ENCODE assay signal across 1 cellular context in the genomic region with DNA sequence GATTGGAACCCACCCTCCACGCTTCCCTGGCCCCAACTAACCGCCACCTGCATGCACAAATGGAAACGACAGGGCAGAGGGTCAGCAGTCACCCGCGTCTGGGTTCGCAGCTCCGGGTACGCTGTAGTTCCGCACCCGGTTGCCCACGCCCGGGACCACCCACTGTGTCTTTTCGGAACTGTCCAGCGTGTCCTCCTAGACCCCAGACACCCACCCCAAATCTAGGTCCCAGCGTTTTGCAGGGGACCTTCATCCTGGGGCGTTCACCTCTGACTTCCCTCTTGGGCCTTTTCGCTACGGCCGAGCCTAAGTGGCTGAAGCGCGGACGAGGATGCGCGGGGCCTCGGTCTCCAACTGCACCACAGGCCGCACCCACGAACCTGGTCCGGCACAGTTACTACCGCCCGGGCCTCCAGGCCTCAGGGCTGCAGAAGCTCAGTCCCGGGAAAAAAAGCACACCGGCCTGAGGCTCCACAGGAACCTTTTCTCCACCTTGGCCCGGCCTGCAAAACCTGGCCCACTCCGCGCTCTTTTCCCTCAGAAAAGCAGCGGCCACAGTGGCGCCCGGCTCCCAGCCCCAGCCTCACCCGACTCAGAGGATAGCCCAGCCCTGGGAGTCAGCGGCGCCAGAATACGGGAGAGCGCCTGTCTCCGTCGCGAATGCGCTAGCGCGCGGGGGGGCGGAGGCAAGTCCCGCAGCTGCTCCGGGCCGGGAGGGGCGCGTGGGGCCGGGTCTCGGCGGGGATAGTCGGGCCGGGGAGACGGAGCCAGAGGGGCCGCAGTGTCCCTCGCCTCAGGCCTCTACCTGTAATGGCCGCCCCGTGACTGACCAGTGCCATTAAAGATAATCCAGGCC.
TF ChIP-seq lines count a peak whose summit lies in the region.

A gene (minus strand): TSS at position 633 of the 856 bp plus-strand sequence. CDS start 7,643 bp downstream, outside the sequence.

TF ChIP-seq in K562, 482 proteins besides CTCF, POLR2A, EP300 and RAD21 (continued from another document and continues in another):
- TF ChIP-seq, protein P1, sequence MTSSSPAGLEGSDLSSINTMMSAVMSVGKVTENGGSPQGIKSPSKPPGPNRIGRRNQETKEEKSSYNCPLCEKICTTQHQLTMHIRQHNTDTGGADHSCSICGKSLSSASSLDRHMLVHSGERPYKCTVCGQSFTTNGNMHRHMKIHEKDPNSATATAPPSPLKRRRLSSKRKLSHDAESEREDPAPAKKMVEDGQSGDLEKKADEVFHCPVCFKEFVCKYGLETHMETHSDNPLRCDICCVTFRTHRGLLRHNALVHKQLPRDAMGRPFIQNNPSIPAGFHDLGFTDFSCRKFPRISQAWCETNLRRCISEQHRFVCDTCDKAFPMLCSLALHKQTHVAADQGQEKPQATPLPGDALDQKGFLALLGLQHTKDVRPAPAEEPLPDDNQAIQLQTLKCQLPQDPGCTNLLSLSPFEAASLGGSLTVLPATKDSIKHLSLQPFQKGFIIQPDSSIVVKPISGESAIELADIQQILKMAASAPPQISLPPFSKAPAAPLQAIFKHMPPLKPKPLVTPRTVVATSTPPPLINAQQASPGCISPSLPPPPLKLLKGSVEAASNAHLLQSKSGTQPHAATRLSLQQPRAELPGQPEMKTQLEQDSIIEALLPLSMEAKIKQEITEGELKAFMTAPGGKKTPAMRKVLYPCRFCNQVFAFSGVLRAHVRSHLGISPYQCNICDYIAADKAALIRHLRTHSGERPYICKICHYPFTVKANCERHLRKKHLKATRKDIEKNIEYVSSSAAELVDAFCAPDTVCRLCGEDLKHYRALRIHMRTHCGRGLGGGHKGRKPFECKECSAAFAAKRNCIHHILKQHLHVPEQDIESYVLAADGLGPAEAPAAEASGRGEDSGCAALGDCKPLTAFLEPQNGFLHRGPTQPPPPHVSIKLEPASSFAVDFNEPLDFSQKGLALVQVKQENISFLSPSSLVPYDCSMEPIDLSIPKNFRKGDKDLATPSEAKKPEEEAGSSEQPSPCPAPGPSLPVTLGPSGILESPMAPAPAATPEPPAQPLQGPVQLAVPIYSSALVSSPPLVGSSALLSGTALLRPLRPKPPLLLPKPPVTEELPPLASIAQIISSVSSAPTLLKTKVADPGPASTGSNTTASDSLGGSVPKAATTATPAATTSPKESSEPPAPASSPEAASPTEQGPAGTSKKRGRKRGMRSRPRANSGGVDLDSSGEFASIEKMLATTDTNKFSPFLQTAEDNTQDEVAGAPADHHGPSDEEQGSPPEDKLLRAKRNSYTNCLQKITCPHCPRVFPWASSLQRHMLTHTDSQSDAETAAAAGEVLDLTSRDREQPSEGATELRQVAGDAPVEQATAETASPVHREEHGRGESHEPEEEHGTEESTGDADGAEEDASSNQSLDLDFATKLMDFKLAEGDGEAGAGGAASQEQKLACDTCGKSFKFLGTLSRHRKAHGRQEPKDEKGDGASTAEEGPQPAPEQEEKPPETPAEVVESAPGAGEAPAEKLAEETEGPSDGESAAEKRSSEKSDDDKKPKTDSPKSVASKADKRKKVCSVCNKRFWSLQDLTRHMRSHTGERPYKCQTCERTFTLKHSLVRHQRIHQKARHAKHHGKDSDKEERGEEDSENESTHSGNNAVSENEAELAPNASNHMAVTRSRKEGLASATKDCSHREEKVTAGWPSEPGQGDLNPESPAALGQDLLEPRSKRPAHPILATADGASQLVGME (CRISPR knock-in tag; IDR thresholded peaks at IDR 0.05), result no peak
- no peak for TF ChIP-seq MCM3 (IDR thresholded peaks at IDR 0.05)
- no peak for TF ChIP-seq RFX7 (CRISPR knock-in tag; IDR thresholded peaks at IDR 0.05)
- TF ChIP-seq, protein P2, sequence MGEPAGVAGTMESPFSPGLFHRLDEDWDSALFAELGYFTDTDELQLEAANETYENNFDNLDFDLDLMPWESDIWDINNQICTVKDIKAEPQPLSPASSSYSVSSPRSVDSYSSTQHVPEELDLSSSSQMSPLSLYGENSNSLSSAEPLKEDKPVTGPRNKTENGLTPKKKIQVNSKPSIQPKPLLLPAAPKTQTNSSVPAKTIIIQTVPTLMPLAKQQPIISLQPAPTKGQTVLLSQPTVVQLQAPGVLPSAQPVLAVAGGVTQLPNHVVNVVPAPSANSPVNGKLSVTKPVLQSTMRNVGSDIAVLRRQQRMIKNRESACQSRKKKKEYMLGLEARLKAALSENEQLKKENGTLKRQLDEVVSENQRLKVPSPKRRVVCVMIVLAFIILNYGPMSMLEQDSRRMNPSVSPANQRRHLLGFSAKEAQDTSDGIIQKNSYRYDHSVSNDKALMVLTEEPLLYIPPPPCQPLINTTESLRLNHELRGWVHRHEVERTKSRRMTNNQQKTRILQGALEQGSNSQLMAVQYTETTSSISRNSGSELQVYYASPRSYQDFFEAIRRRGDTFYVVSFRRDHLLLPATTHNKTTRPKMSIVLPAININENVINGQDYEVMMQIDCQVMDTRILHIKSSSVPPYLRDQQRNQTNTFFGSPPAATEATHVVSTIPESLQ (CRISPR knock-in tag; IDR thresholded peaks at IDR 0.05), result no peak
- TF ChIP-seq, protein P3, sequence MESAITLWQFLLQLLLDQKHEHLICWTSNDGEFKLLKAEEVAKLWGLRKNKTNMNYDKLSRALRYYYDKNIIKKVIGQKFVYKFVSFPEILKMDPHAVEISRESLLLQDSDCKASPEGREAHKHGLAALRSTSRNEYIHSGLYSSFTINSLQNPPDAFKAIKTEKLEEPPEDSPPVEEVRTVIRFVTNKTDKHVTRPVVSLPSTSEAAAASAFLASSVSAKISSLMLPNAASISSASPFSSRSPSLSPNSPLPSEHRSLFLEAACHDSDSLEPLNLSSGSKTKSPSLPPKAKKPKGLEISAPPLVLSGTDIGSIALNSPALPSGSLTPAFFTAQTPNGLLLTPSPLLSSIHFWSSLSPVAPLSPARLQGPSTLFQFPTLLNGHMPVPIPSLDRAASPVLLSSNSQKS (CRISPR knock-in tag; IDR thresholded peaks at IDR 0.05), result no peak
- TF ChIP-seq, protein P4, sequence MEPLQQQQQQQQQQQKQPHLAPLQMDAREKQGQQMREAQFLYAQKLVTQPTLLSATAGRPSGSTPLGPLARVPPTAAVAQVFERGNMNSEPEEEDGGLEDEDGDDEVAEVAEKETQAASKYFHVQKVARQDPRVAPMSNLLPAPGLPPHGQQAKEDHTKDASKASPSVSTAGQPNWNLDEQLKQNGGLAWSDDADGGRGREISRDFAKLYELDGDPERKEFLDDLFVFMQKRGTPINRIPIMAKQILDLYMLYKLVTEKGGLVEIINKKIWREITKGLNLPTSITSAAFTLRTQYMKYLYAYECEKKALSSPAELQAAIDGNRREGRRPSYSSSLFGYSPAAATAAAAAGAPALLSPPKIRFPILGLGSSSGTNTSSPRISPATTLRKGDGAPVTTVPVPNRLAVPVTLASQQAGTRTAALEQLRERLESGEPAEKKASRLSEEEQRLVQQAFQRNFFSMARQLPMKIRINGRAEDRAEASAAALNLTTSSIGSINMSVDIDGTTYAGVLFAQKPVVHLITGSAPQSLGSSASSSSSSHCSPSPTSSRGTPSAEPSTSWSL (CRISPR knock-in tag; IDR thresholded peaks at IDR 0.05; ENCODE audit: borderline replicate concordance), result 0 out of 2 replicates have a peak, but pooled peaks have one; percentile 14
- TF ChIP-seq, protein P5, sequence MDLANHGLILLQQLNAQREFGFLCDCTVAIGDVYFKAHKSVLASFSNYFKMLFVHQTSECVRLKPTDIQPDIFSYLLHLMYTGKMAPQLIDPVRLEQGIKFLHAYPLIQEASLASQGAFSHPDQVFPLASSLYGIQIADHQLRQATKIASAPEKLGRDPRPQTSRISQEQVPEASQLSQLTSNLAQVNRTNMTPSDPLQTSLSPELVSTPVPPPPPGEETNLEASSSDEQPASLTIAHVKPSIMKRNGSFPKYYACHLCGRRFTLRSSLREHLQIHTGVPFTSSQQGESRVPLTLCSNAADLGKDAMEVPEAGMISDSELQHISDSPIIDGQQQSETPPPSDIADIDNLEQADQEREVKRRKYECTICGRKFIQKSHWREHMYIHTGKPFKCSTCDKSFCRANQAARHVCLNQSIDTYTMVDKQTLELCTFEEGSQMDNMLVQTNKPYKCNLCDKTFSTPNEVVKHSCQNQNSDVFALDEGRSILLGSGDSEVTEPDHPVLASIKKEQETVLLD (IDR thresholded peaks at IDR 0.05), result no peak
- TF ChIP-seq, protein P6, sequence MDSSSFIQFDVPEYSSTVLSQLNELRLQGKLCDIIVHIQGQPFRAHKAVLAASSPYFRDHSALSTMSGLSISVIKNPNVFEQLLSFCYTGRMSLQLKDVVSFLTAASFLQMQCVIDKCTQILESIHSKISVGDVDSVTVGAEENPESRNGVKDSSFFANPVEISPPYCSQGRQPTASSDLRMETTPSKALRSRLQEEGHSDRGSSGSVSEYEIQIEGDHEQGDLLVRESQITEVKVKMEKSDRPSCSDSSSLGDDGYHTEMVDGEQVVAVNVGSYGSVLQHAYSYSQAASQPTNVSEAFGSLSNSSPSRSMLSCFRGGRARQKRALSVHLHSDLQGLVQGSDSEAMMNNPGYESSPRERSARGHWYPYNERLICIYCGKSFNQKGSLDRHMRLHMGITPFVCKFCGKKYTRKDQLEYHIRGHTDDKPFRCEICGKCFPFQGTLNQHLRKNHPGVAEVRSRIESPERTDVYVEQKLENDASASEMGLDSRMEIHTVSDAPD (CRISPR knock-in tag; IDR thresholded peaks at IDR 0.05), result no peak
- peak; percentile 88 for TF ChIP-seq ZFX (CRISPR knock-in tag; IDR thresholded peaks at IDR 0.05)
- no peak for TF ChIP-seq ZNF778 (CRISPR knock-in tag; IDR thresholded peaks at IDR 0.05)
- TF ChIP-seq NFE2L1 (tag; IDR thresholded peaks at IDR 0.05; ENCODE audit: borderline replicate concordance, low read depth), result no peak
- TF ChIP-seq CTBP1 (IDR thresholded peaks at IDR 0.05; ENCODE audit: borderline replicate concordance), result peak; percentile 78
- TF ChIP-seq PRPF4 (IDR thresholded peaks at IDR 0.05; ENCODE audit: insufficient read depth, low read depth, low read length, poor library complexity, severe bottlenecking), result no peak
- TF ChIP-seq NCOR1 (IDR thresholded peaks at IDR 0.05), result no peak
- TF ChIP-seq ZNF12 (CRISPR knock-in tag; IDR thresholded peaks at IDR 0.05), result no peak
- peak; percentile 22 for TF ChIP-seq TAF9B (IDR thresholded peaks at IDR 0.05; ENCODE audit: partially characterized antibody)
- no peak for TF ChIP-seq DIDO1 (tag; IDR thresholded peaks at IDR 0.05; ENCODE audit: low read depth)
- no peak for TF ChIP-seq NR1H2 (CRISPR knock-in tag; IDR thresholded peaks at IDR 0.05)
- TF ChIP-seq SUPT5H (IDR thresholded peaks at IDR 0.05), result peak; percentile 59
- no peak for TF ChIP-seq SRSF1 (IDR thresholded peaks at IDR 0.05; ENCODE audit: low read depth, low read length)
- no peak for TF ChIP-seq FIP1L1 (IDR thresholded peaks at IDR 0.05; ENCODE audit: low read depth, low read length, poor library complexity, severe bottlenecking)
- TF ChIP-seq ZZZ3 (IDR thresholded peaks at IDR 0.05), result no peak
- TF ChIP-seq, protein P7, sequence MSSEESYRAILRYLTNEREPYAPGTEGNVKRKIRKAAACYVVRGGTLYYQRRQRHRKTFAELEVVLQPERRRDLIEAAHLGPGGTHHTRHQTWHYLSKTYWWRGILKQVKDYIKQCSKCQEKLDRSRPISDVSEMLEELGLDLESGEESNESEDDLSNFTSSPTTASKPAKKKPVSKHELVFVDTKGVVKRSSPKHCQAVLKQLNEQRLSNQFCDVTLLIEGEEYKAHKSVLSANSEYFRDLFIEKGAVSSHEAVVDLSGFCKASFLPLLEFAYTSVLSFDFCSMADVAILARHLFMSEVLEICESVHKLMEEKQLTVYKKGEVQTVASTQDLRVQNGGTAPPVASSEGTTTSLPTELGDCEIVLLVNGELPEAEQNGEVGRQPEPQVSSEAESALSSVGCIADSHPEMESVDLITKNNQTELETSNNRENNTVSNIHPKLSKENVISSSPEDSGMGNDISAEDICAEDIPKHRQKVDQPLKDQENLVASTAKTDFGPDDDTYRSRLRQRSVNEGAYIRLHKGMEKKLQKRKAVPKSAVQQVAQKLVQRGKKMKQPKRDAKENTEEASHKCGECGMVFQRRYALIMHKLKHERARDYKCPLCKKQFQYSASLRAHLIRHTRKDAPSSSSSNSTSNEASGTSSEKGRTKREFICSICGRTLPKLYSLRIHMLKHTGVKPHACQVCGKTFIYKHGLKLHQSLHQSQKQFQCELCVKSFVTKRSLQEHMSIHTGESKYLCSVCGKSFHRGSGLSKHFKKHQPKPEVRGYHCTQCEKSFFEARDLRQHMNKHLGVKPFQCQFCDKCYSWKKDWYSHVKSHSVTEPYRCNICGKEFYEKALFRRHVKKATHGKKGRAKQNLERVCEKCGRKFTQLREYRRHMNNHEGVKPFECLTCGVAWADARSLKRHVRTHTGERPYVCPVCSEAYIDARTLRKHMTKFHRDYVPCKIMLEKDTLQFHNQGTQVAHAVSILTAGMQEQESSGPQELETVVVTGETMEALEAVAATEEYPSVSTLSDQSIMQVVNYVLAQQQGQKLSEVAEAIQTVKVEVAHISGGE (CRISPR knock-in tag; IDR thresholded peaks at IDR 0.05), result peak in 1 of 3 experiments; percentile 27; a peak in 1 of 6 replicates
- no peak for TF ChIP-seq PTTG1 (tag; IDR thresholded peaks at IDR 0.05; ENCODE audit: low read depth)
- 0 out of 2 replicates have a peak, but pooled peaks have one; percentile 57 for TF ChIP-seq ZKSCAN8 (CRISPR knock-in tag; IDR thresholded peaks at IDR 0.05)
- TF ChIP-seq TCFL5 (CRISPR knock-in tag; conservative IDR thresholded peaks at IDR 0.05), result no peak
- peak; percentile 72; the same call in 1 of the 2 replicates for TF ChIP-seq ZBTB7A (IDR thresholded peaks at IDR 0.05; ENCODE audit: borderline replicate concordance, control insufficient read depth, low read depth, low read length)
- TF ChIP-seq, protein P8, sequence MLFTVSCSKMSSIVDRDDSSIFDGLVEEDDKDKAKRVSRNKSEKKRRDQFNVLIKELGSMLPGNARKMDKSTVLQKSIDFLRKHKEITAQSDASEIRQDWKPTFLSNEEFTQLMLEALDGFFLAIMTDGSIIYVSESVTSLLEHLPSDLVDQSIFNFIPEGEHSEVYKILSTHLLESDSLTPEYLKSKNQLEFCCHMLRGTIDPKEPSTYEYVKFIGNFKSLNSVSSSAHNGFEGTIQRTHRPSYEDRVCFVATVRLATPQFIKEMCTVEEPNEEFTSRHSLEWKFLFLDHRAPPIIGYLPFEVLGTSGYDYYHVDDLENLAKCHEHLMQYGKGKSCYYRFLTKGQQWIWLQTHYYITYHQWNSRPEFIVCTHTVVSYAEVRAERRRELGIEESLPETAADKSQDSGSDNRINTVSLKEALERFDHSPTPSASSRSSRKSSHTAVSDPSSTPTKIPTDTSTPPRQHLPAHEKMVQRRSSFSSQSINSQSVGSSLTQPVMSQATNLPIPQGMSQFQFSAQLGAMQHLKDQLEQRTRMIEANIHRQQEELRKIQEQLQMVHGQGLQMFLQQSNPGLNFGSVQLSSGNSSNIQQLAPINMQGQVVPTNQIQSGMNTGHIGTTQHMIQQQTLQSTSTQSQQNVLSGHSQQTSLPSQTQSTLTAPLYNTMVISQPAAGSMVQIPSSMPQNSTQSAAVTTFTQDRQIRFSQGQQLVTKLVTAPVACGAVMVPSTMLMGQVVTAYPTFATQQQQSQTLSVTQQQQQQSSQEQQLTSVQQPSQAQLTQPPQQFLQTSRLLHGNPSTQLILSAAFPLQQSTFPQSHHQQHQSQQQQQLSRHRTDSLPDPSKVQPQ (CRISPR knock-in tag; IDR thresholded peaks at IDR 0.05; ENCODE audit: borderline replicate concordance), result no peak
- TF ChIP-seq TAF7 (tag; IDR thresholded peaks at IDR 0.05), result no peak
- TF ChIP-seq, protein P9, sequence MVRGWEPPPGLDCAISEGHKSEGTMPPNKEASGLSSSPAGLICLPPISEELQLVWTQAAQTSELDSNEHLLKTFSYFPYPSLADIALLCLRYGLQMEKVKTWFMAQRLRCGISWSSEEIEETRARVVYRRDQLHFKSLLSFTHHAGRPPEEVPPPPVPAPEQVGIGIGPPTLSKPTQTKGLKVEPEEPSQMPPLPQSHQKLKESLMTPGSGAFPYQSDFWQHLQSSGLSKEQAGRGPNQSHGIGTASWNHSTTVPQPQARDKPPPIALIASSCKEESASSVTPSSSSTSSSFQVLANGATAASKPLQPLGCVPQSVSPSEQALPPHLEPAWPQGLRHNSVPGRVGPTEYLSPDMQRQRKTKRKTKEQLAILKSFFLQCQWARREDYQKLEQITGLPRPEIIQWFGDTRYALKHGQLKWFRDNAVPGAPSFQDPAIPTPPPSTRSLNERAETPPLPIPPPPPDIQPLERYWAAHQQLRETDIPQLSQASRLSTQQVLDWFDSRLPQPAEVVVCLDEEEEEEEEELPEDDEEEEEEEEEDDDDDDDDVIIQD (CRISPR knock-in tag; IDR thresholded peaks at IDR 0.05), result no peak
- no peak for TF ChIP-seq POLR2AphosphoS2 (IDR thresholded peaks at IDR 0.05; ENCODE audit: low read length)
- TF ChIP-seq LARP7 (IDR thresholded peaks at IDR 0.05), result no peak
